Comparison of ENCODE assay signal across 9 cellular contexts in genomic region chr12:12976366-12976765, GRCh38. TPM values are rescaled to one million over a fixed set of nuclear protein-coding genes. Genes with fewer than 3 reads are reported as not detected.
DNase-seq lines count a peak whose midpoint lies in the region; ATAC-seq and TF ChIP-seq lines count a peak whose summit lies in the region.
"Had no signal": no experiment of that assay in that cellular context is flagged by ENCODE, and none has a peak within 500 bp of the region (broad histone marks: within the 10 kb centered on the region; RNA-seq: fewer than 3 reads in every experiment).

No MANE protein-coding gene starts in this region.

- TF ChIP-seq CTCF in SK-N-SH (IDR thresholded peaks at IDR 0.05) (no peak), fibroblast of the aortic adventitia (IDR thresholded peaks at IDR 0.05; ENCODE audit: insufficient read depth, low read length) (no peak)

- H3K36me3 ChIP-seq in SK-N-SH (replicated peaks in 1 of 2; ENCODE audit: control insufficient read depth in 1 of 2, insufficient read depth in 2 of 2, low read length in 1 of 2), result peaks cover 34 to 39% of the 10 kb centered on the region in 2 experiments

- H3K4me1 Mint-ChIP-seq in activated CD4-positive, alpha-beta T cell treated with anti-CD3 and anti-CD28 coated beads, Interleukin-2, amount 10 ng/mL, durations not matched to agents 24 days and 14 days, result no peaks in the 10 kb centered on the region
- H3K4me1 Mint-ChIP-seq: central memory CD8-positive, alpha-beta T cell had no signal

- DNase-seq in AG20443 (ENCODE audit: low spot score) (peak; percentile 81), SK-N-SH (no peak), fibroblast of the aortic adventitia (ENCODE audit: low read depth) (peak; percentile 97), pons (ENCODE audit: low spot score) (peak; percentile 65)
- DNase-seq in activated CD4-positive, alpha-beta T cell treated with anti-CD3 and anti-CD28 coated beads, Interleukin-2, amount 10 ng/mL, durations not matched to agents 24 days and 14 days, result no peak

- no peaks in the 10 kb centered on the region for H3K9me2 ChIP-seq in SK-N-SH

- no peak overlapping the region for H2AFZ ChIP-seq in SK-N-SH (ENCODE audit: low read depth)

- CTCF ChIA-PET in SK-N-SH (lab: Yijun Ruan, JAX), result interaction anchor here (0.6 to 2.2 kb wide), 7 partner anchors 12 to 279 kb away, joined by 3 to 6 read pairs (median 3); partner anchors contain the start of gene GPRC5D

- H3K4me3 ChIP-seq in SK-N-SH (ENCODE audit: low read depth in 2 of 2, low read length in 1 of 2), result no peak overlapping the region
- no peak overlapping the region for H3K4me3 ChIP-seq in fibroblast of the aortic adventitia (ENCODE audit: low read depth, low read length)

- no peaks in the 10 kb centered on the region for H3K9me3 ChIP-seq in SK-N-SH

- peaks cover 19% of the 10 kb centered on the region for H3K36me3 Mint-ChIP-seq in activated CD4-positive, alpha-beta T cell treated with anti-CD3 and anti-CD28 coated beads, Interleukin-2, amount 10 ng/mL, durations not matched to agents 24 days and 14 days (ENCODE audit: low read depth)

- H3K27me3 Mint-ChIP-seq in activated CD4-positive, alpha-beta T cell treated with anti-CD3 and anti-CD28 coated beads, Interleukin-2, amount 10 ng/mL, durations not matched to agents 24 days and 14 days, result no peaks in the 10 kb centered on the region
- H3K27me3 Mint-ChIP-seq: central memory CD8-positive, alpha-beta T cell had no signal

- peaks cover 2 to 20% of the 10 kb centered on the region in 2 experiments; a peak in 3 of 4 replicates for H3K4me1 ChIP-seq in SK-N-SH (ENCODE audit: control insufficient read depth in 1 of 2, insufficient read depth in 2 of 2, low read depth in 1 of 2, low read length in 1 of 2)

- WGBS in SK-N-SH (ENCODE audit: low lambda C conversion rate), result 44% methylated on average over 2 of the region's 2 CpGs

- peak overlapping the region; percentile 3; the same call in 1 of the 2 replicates for H3K4me2 ChIP-seq in SK-N-SH

- no peak for TF ChIP-seq RAD21 in SK-N-SH (IDR thresholded peaks at IDR 0.05; ENCODE audit: low read length)

- peaks cover 19% of the 10 kb centered on the region for H3K9me3 Mint-ChIP-seq in activated CD4-positive, alpha-beta T cell treated with anti-CD3 and anti-CD28 coated beads, Interleukin-2, amount 10 ng/mL, durations not matched to agents 24 days and 14 days

- H3K27ac ChIP-seq in SK-N-SH (ENCODE audit: low read depth in 2 of 2, low read length in 1 of 2), result peak overlapping the region in 1 of 2 experiments; percentile 82; a peak in 2 of 4 replicates

- H3F3A ChIP-seq in SK-N-SH (replicated peaks; ENCODE audit: insufficient read depth), result peaks cover 41% of the 10 kb centered on the region

- H3K9ac ChIP-seq in SK-N-SH, result peak overlapping the region; percentile 8; the same call in 1 of the 2 replicates

- no peak; a peak in 1 of 4 replicates for TF ChIP-seq EP300 in SK-N-SH (IDR thresholded peaks at IDR 0.05; ENCODE audit: borderline replicate concordance in 1 of 2, low read depth in 1 of 2, low read length in 1 of 2)

- POLR2A ChIA-PET in SK-N-SH (lab: Yijun Ruan, JAX), result no interaction called here

- H4K20me1 ChIP-seq in SK-N-SH (ENCODE audit: insufficient read depth), result no peaks in the 10 kb centered on the region

- intact Hi-C loops in activated CD4-positive, alpha-beta T cell treated with anti-CD3 and anti-CD28 coated beads, Interleukin-2, amount 10 ng/mL, durations not matched to agents 24 days and 14 days (cut with micrococcal nuclease), result no loop called here

- no peak overlapping the region for H3K27ac Mint-ChIP-seq in activated CD4-positive, alpha-beta T cell treated with anti-CD3 and anti-CD28 coated beads, Interleukin-2, amount 10 ng/mL, durations not matched to agents 24 days and 14 days

- ATAC-seq in GM18870 (IDR thresholded peaks at IDR 0.05; ENCODE audit: unreplicated experiment) (no peak), GM18861 (IDR thresholded peaks at IDR 0.05; ENCODE audit: unreplicated experiment) (no peak), GM21576 (IDR thresholded peaks at IDR 0.05; ENCODE audit: unreplicated experiment) (no peak)

- H3K27me3 ChIP-seq in SK-N-SH (ENCODE audit: insufficient read depth), result no peaks in the 10 kb centered on the region

- H3K4me3 Mint-ChIP-seq in activated CD4-positive, alpha-beta T cell treated with anti-CD3 and anti-CD28 coated beads, Interleukin-2, amount 10 ng/mL, durations not matched to agents 24 days and 14 days, result no peak overlapping the region
- H3K4me3 Mint-ChIP-seq: central memory CD8-positive, alpha-beta T cell had no signal

- H3K79me2 ChIP-seq in SK-N-SH (ENCODE audit: insufficient read depth), result peaks cover 4% of the 10 kb centered on the region; the same call in 1 of the 2 replicates

TF ChIP-seq in SK-N-SH, 30 proteins besides CTCF, POLR2A, EP300 and RAD21 (continues in another document):
- TF ChIP-seq RCOR1 (IDR thresholded peaks at IDR 0.05; ENCODE audit: low read length) (no peak), NFIC (IDR thresholded peaks at IDR 0.05; ENCODE audit: borderline replicate concordance) (peak; percentile 31), REST (IDR thresholded peaks at IDR 0.05; ENCODE audit: low read depth, low read length) (no peak), POLR2AphosphoS5 (IDR thresholded peaks at IDR 0.05; ENCODE audit: low read depth, low read length) (no peak), USF2 (IDR thresholded peaks at IDR 0.05; ENCODE audit: borderline replicate concordance, low read depth, low read length) (no peak), TCF12 (IDR thresholded peaks at IDR 0.05) (peak; percentile 56), YY1 (IDR thresholded peaks at IDR 0.05; ENCODE audit: low read depth) (no peak), FOSL2 (IDR thresholded peaks at IDR 0.05; ENCODE audit: borderline replicate concordance, low read depth) (peak; percentile 91), EZH2phosphoT487 (IDR thresholded peaks at IDR 0.05; ENCODE audit: borderline replicate concordance, low read depth) (no peak), IRF3 (IDR thresholded peaks at IDR 0.05; ENCODE audit: low read depth, low read length) (no peak), GABPA (IDR thresholded peaks at IDR 0.05; ENCODE audit: low read depth) (no peak), NRF1 (IDR thresholded peaks at IDR 0.05; ENCODE audit: low read depth, low read length) (no peak)

RNA-seq across cellular contexts. Expression of gene HEBP1, which starts 23.7 kb away (rescaled TPM):
- 16.3 and 17.9 TPM in 2 replicates for polyA plus RNA-seq in SK-N-SH (2012; rRNA removed)
- polyA plus RNA-seq in SK-N-SH (2012; cell fraction: cytosol; rRNA removed), result 24.2 and 25.8 TPM in 2 replicates
- 12.7 and 18.1 TPM in 2 replicates for polyA plus RNA-seq in SK-N-SH (2012; cell fraction: nucleus; rRNA removed)
- total RNA-seq in fibroblast of the aortic adventitia (ENCODE audit: low replicate concordance), result 14.4 and 35.3 TPM in 2 replicates
- 12.0 and 13.8 TPM in 2 replicates for total RNA-seq in activated CD4-positive, alpha-beta T cell treated with anti-CD3 and anti-CD28 coated beads, Interleukin-2, amount 10 ng/mL, durations not matched to agents 24 days and 14 days

RNA-seq across cellular contexts. Expression of gene GPRC5D, which starts 24.4 kb away (rescaled TPM):
- polyA plus RNA-seq in SK-N-SH (2012; rRNA removed), result not detected in 2 replicates
- not detected in 2 replicates for polyA plus RNA-seq in SK-N-SH (2012; cell fraction: cytosol; rRNA removed)
- 0.14 TPM in 1 of 2 replicates, not detected in the other for polyA plus RNA-seq in SK-N-SH (2012; cell fraction: nucleus; rRNA removed)
- not detected in 2 replicates for total RNA-seq in fibroblast of the aortic adventitia (ENCODE audit: low replicate concordance)
- total RNA-seq in activated CD4-positive, alpha-beta T cell treated with anti-CD3 and anti-CD28 coated beads, Interleukin-2, amount 10 ng/mL, durations not matched to agents 24 days and 14 days, result not detected in 2 replicates

Comparison
In these comparisons a context has a peak if more than half of its experiments do, and no peak if none do; other contexts are left out.
1. DNase-seq: peak in AG20443 (single experiment), fibroblast of the aortic adventitia (single experiment) and pons (single experiment); none in SK-N-SH (single experiment) and activated CD4-positive, alpha-beta T cell treated with anti-CD3 and anti-CD28 coated beads, Interleukin-2, amount 10 ng/mL, durations not matched to agents 24 days and 14 days (single experiment).